Comparison of ENCODE assay signal across 11 cellular contexts in the genomic region with DNA sequence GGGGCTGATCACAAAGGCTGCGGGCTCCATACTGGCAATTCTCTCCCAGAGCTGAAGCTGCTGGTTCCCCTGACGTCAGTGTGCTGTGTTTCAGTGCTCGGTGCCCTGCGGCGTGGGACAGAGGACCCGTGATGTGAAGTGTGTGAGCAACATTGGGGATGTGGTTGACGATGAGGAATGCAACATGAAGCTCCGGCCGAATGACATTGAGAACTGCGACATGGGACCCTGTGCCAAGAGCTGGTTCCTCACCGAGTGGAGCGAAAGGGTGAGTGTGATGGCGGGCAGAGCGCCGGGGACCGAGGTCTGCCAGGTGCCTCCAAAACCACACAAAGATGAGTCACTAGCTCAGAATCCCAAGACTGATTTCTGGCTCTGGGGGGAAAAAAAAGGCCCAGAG.
A peak's percentile ranks its signal among the peaks of the same experiment; 100 is the strongest.
DNase-seq lines count a peak whose midpoint lies in the region; ATAC-seq lines count a peak whose summit lies in the region.
"Had no signal": no experiment of that assay in that cellular context is flagged by ENCODE, and none has a peak within 500 bp of the region (broad histone marks: within the 10 kb centered on the region; RNA-seq: fewer than 3 reads in every experiment).

No MANE protein-coding gene starts in this region.

- DNase-seq in GM23248 (peak; percentile 23), RPMI8226 (peak; percentile 83), epithelial cell of prostate (ENCODE audit: low read depth, low spot score) (no peak), SKM-1 (lab: John Stamatoyannopoulos, UW; ENCODE audit: unreplicated experiment) (no peak)
- DNase-seq: body of pancreas, DMS 273 treated with DMSO at 0.1 percent for 48 hours, mucosa of descending colon, NCI-H526 had no signal

- no peak overlapping the region for H2AFZ ChIP-seq in GM23248

- 86 to 91% methylated on average over 16 of the region's 16 CpGs for WGBS in GM23248 (ENCODE audit: low coverage in 1 of 2, low lambda C conversion rate in 2 of 2, missing lambda C conversion rate in 2 of 2), 2 experiments

- peaks cover 27% of the 10 kb centered on the region for H3F3A ChIP-seq in GM23248 (ENCODE audit: insufficient read depth)

- no peak overlapping the region for H3K27ac ChIP-seq in GM23248
- peak overlapping the region; percentile 93 for H3K27ac ChIP-seq in epithelial cell of prostate
- H3K27ac ChIP-seq: body of pancreas had no signal

- no peaks in the 10 kb centered on the region for H3K9me3 ChIP-seq in GM23248 (ENCODE audit: low read depth)
- no peaks in the 10 kb centered on the region for H3K9me3 ChIP-seq in skeletal muscle satellite cell (replicated peaks; ENCODE audit: low read length)
- H3K9me3 ChIP-seq: body of pancreas, mucosa of descending colon had no signal

- H3K4me1 ChIP-seq in GM23248 (ENCODE audit: insufficient read depth) (peaks cover 27% of the 10 kb centered on the region), skeletal muscle satellite cell (ENCODE audit: control insufficient read depth, insufficient read depth, low read length) (peaks cover 47% of the 10 kb centered on the region)

- H3K27me3 ChIP-seq in GM23248 (replicated peaks; ENCODE audit: insufficient read depth) (no peaks in the 10 kb centered on the region), skeletal muscle satellite cell (ENCODE audit: control insufficient read depth, insufficient read depth, low read length) (no peaks in the 10 kb centered on the region)
- H3K27me3 ChIP-seq: body of pancreas had no signal

- no peaks in the 10 kb centered on the region for H3K79me2 ChIP-seq in GM23248 (ENCODE audit: insufficient read depth)

- H3K4me2 ChIP-seq in GM23248 (ENCODE audit: unreplicated experiment) = no peak overlapping the region
- H3K4me2 ChIP-seq in skeletal muscle satellite cell (ENCODE audit: low read length) = peak overlapping the region; percentile 62

- H3K9me2 ChIP-seq in GM23248 (ENCODE audit: insufficient read depth) = no peaks in the 10 kb centered on the region

- ATAC-seq in HG03520 (IDR thresholded peaks at IDR 0.05; ENCODE audit: unreplicated experiment) = no peak
- ATAC-seq in HG03354 (IDR thresholded peaks at IDR 0.05; ENCODE audit: poor library complexity, severe bottlenecking, unreplicated experiment) = no peak

- no peak overlapping the region for H3K9ac ChIP-seq in GM23248
- peak overlapping the region; percentile 57 for H3K9ac ChIP-seq in skeletal muscle satellite cell (ENCODE audit: low read depth, low read length)

- H3K4me3 ChIP-seq in GM23248 (no peak overlapping the region), skeletal muscle satellite cell (ENCODE audit: low read length) (peak overlapping the region; percentile 20)
- H3K4me3 ChIP-seq: body of pancreas, mucosa of descending colon had no signal

- no peaks in the 10 kb centered on the region; the same call in 1 of the 2 replicates for H4K20me1 ChIP-seq in GM23248 (ENCODE audit: insufficient read depth)

- in situ Hi-C loops in GM23248 (cut with MboI) = no loop called here

- H3K36me3 ChIP-seq in GM23248 (ENCODE audit: low read depth) (no peaks in the 10 kb centered on the region), skeletal muscle satellite cell (ENCODE audit: insufficient read depth, low read length) (no peaks in the 10 kb centered on the region)

Comparison
In these comparisons a context has a peak if more than half of its experiments do, and no peak if none do; other contexts are left out.
1. DNase-seq: peak in GM23248 (single experiment) and RPMI8226 (single experiment); none in epithelial cell of prostate (single experiment) and SKM-1 (single experiment).